ENCODE assay signal across 15 cellular contexts in genomic region chr14:102579696-102580551, GRCh38. TPM values are rescaled to one million over a fixed set of nuclear protein-coding genes. Genes with fewer than 3 reads are reported as not detected.
DNase-seq lines count a peak whose midpoint lies in the region; ATAC-seq, FAIRE-seq and TF ChIP-seq lines count a peak whose summit lies in the region.
"Had no signal": no experiment of that assay in that cellular context is flagged by ENCODE, and none has a peak within 500 bp of the region (broad histone marks: within the 10 kb centered on the region; RNA-seq: fewer than 3 reads in every experiment).

No MANE protein-coding gene starts in this region.

- H3K27me3 Mint-ChIP-seq in brain, result peaks cover 3% of the 10 kb centered on the region

- no peaks in the 10 kb centered on the region for H4K20me1 ChIP-seq in keratinocyte (ENCODE audit: control insufficient read depth, extremely low read depth, insufficient read depth, low read length)

- H3K36me3 ChIP-seq in keratinocyte (ENCODE audit: control insufficient read depth in 2 of 2, extremely low read depth in 1 of 2, insufficient read depth in 2 of 2, low read length in 2 of 2) (no peaks in the 10 kb centered on the region), colonic mucosa (no peaks in the 10 kb centered on the region)

- DNase-seq in 8988T (peak; percentile 59), HFF-Myc (ENCODE audit: extremely low read depth, low read depth) (peak; percentile 30), keratinocyte (ENCODE audit: low read depth, low spot score) (no peak), colonic mucosa (no peak), NCI-H510A treated with DMSO at 0.1 percent for 48 hours (lab: John Stamatoyannopoulos, UW) (no peak), left colon (no peak), NCI-H446 treated with DMSO at 0.1 percent for 48 hours (lab: John Stamatoyannopoulos, UW) (no peak)
- DNase-seq: activated CD8-positive, alpha-beta memory T cell treated with anti-CD3 and anti-CD28 coated beads, Interleukin-2, amount 50 U/mL, for 4 hours; CD4-positive, CD25-positive, alpha-beta regulatory T cell; NCI-H2107; T-helper 1 cell had no signal

- peak overlapping the region; percentile 32 for H3K4me2 ChIP-seq in keratinocyte (ENCODE audit: control insufficient read depth, extremely low read depth, insufficient read depth, low read depth, low read length)

- H3K4me1 Mint-ChIP-seq in brain, result peaks cover 27% of the 10 kb centered on the region

- no peak for ATAC-seq in left colon
- ATAC-seq: sciatic nerve had no signal

- H3K9me3 Mint-ChIP-seq in brain, result peaks cover 0 to 2% (median 0%) of the 10 kb centered on the region in 5 experiments
- H3K9me3 Mint-ChIP-seq: CD4-positive, CD25-positive, alpha-beta regulatory T cell had no signal

- intact Hi-C loops in colonic mucosa (cut with DNase I) (no loop called here), left colon (cut with DNase I, micrococcal nuclease) (no loop called here)

- H3K79me2 ChIP-seq in keratinocyte (ENCODE audit: control insufficient read depth, insufficient read depth, low read length), result no peaks in the 10 kb centered on the region

- no peaks in the 10 kb centered on the region for H3K36me3 Mint-ChIP-seq in brain
- H3K36me3 Mint-ChIP-seq: CD4-positive, CD25-positive, alpha-beta regulatory T cell had no signal

- H3K4me3 ChIP-seq in HFF-Myc (replicated peaks; ENCODE audit: low read depth, low read length), result peak overlapping the region; percentile 11; the same call in 1 of the 2 replicates
- no peak overlapping the region for H3K4me3 ChIP-seq in keratinocyte (ENCODE audit: control insufficient read depth in 2 of 3, extremely low read depth in 1 of 3, insufficient read depth in 2 of 3, low read depth in 1 of 3, low read length in 3 of 3)
- H3K4me3 ChIP-seq in colonic mucosa, result no peak overlapping the region
- H3K4me3 ChIP-seq: coronary artery had no signal

- H2AFZ ChIP-seq in keratinocyte (ENCODE audit: control insufficient read depth, low read length), result no peak overlapping the region

- no peaks in the 10 kb centered on the region for H3K9me1 ChIP-seq in keratinocyte (ENCODE audit: control insufficient read depth, extremely low read depth, insufficient read depth, low read length)

- H3K9me3 ChIP-seq in keratinocyte (ENCODE audit: control insufficient read depth, low read depth, low read length) (no peaks in the 10 kb centered on the region), colonic mucosa (no peaks in the 10 kb centered on the region)

- H3K9ac ChIP-seq in keratinocyte (ENCODE audit: control insufficient read depth, extremely low read depth, insufficient read depth, low read length), result no peak overlapping the region
- H3K9ac ChIP-seq in colonic mucosa (ENCODE audit: low read depth in 2 of 2, low read length in 2 of 2), result no peak overlapping the region

- dilution Hi-C loops in keratinocyte (cut with MboI; ENCODE audit: extremely low pct_ligation_motif_present, low sequenced_read_pairs), result no loop called here

- no peaks in the 10 kb centered on the region for H3K27me3 ChIP-seq in keratinocyte (ENCODE audit: control insufficient read depth, extremely low read depth, insufficient read depth, low read length)
- H3K27me3 ChIP-seq in colonic mucosa, result no peaks in the 10 kb centered on the region

- no peak overlapping the region for H3K27ac ChIP-seq in keratinocyte (ENCODE audit: control insufficient read depth, insufficient read depth, low read length)
- no peak overlapping the region for H3K27ac ChIP-seq in colonic mucosa
- H3K27ac ChIP-seq: coronary artery had no signal

- TF ChIP-seq CTCF in HFF-Myc (IDR thresholded peaks at IDR 0.05; ENCODE audit: low read depth, low read length, missing control alignments) (no peak), brain (conservative IDR thresholded peaks at IDR 0.05) (no peak), keratinocyte (optimal IDR thresholded peaks at IDR 0.05 in 1 of 3, IDR thresholded peaks at IDR 0.05 in 1 of 3, conservative IDR thresholded peaks at IDR 0.05 in 1 of 3; ENCODE audit: extremely low read depth in 1 of 3, insufficient read depth in 2 of 3, low read length in 3 of 3) (no peak), colonic mucosa (IDR thresholded peaks at IDR 0.05) (no peak)

- H3K4me3 Mint-ChIP-seq in brain, result no peak overlapping the region
- H3K4me3 Mint-ChIP-seq: CD4-positive, CD25-positive, alpha-beta regulatory T cell had no signal

- H3K4me1 ChIP-seq in keratinocyte (ENCODE audit: control insufficient read depth, extremely low read depth, insufficient read depth, low read length) (peaks cover 8% of the 10 kb centered on the region), colonic mucosa (no peaks in the 10 kb centered on the region)

- peak overlapping the region in 3 of 5 experiments; percentile 38 to 65 (median 53) for H3K27ac Mint-ChIP-seq in brain

- FAIRE-seq in keratinocyte (lab: Jason Lieb, UNC), result no peak
- FAIRE-seq: GM18507 had no signal

RNA-seq across cellular contexts. Expression of gene RCOR1, which starts 12.5 kb away (rescaled TPM):
- 13.1 TPM for polyA plus RNA-seq in brain (ENCODE audit: insufficient read depth, low read depth, low replicate concordance)
- 19.7 to 29.8 TPM (median 27.0 TPM) in 3 replicates for polyA plus RNA-seq in keratinocyte
- polyA plus RNA-seq in keratinocyte (2011; ENCODE audit: low read depth), result 23.3 TPM
- polyA plus RNA-seq in keratinocyte (2011; cell fraction: cytosol; rRNA removed), result 16.1 and 28.6 TPM in 2 replicates
- 35.0 and 41.8 TPM in 2 replicates for polyA plus RNA-seq in keratinocyte (2011; cell fraction: nucleus; rRNA removed)
- 21.3 and 21.9 TPM in 2 replicates for polyA plus RNA-seq in keratinocyte (2012; ENCODE audit: low replicate concordance)
- 18.8 to 39.6 TPM (median 26.1 TPM) in 3 replicates for polyA minus RNA-seq in keratinocyte
- polyA minus RNA-seq in keratinocyte (2011; cell fraction: cytosol; rRNA and poly(A)+ RNA removed), result 17.8 TPM
- polyA minus RNA-seq in keratinocyte (2011; cell fraction: nucleus; rRNA and poly(A)+ RNA removed), result 30.0 and 53.4 TPM in 2 replicates
- 10 to 100 TPM; 30.0 to 43.2 TPM for total RNA-seq in colonic mucosa
- total RNA-seq in left colon, result 10 to 100 TPM; 35.7 to 36.2 TPM

Comparison
In these comparisons a context has a peak if more than half of its experiments do, and no peak if none do; other contexts are left out.
1. DNase-seq: peak in 8988T (single experiment) and HFF-Myc (single experiment); none in keratinocyte (single experiment), colonic mucosa (single experiment), NCI-H510A treated with DMSO at 0.1 percent for 48 hours (single experiment), left colon (0 of 2) and NCI-H446 treated with DMSO at 0.1 percent for 48 hours (single experiment).